In the genomic region with DNA sequence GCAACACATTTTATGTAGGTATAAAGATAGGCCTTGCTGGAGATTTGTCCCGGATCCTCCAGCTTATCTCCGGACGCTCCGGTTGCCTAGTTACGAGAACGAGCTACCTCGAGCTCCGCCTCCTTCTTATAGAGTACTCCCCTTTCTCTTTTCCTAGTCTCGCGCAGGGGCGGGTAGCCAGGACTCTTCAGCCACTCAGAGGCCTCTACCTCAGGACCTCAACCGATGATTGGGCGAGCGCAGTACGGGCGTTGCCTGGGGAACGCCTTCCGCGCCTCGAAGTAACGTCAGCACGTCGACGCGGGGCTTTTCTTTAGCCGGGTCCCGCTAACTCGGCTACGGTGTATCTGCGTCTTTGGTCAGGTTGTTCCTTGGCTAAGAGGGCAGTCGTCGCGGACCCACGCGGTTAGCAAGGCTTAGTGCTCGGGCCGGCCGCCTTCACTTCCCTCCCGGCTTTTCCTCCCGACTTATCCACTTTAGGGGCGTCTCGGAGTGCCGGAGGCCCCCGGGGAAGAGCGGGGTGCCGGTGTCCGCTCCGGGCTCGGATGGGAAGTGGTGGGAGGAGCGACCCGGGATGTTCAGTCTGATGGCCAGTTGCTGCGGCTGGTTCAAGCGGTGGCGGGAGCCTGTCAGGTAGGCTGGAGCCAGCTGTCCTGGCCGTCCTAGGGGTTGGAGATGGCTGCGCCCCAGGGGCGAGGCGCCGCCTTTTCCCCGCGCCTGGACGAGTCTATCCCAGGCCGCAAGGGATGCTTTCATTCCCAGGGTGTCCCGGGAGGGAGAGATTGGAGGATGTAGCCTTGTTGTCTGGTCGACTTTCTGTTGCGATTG, we compare ENCODE assay signal across 8 cellular contexts. TPM values are rescaled to one million over a fixed set of nuclear protein-coding genes. Genes with fewer than 3 reads are reported as not detected.
DNase-seq lines count a peak whose midpoint lies in the region; ATAC-seq, FAIRE-seq and TF ChIP-seq lines count a peak whose summit lies in the region.

ARL13B (plus strand) TSS at position 306 of the 828 bp plus-strand sequence; CDS start at position 575, 269 bp downstream.

- H3K27ac ChIP-seq in pancreas: peak within 1 kb of the TSS; percentile 75 to 80 (median 78)
- peak within 1 kb of the TSS; percentile 82 to 96 (median 91) for H3K27ac ChIP-seq in tibial nerve

- TF ChIP-seq POLR2A in tibial nerve (IDR thresholded peaks at IDR 0.05): peak; percentile 81 to 96

- H3K9me3 ChIP-seq in pancreas: no peaks in the 10 kb centered on the region
- H3K9me3 ChIP-seq in tibial nerve: no peaks in the 10 kb centered on the region

- DNase-seq in GM12864 (ENCODE audit: low read depth): peak; percentile 93
- peak; percentile 96 to 99 (median 98) for DNase-seq in NCI-H1417 (lab: John Stamatoyannopoulos, UW)
- peak; percentile 97 to 99 for DNase-seq in SW 1271 (lab: John Stamatoyannopoulos, UW)
- DNase-seq in activated naive CD8-positive, alpha-beta T cell treated with anti-CD3 and anti-CD28 coated beads, Interleukin-2, amount 50 U/mL, for 24 hours: peak; percentile 90
- peak; percentile 99 for DNase-seq in Right ventricle myocardium superior
- peak; percentile 90 to 98 (median 96) for DNase-seq in pancreas
- peak; percentile 94 to 97 for DNase-seq in tibial nerve (ENCODE audit: low spot score in 2 of 2)

- no peaks in the 10 kb centered on the region for H3K36me3 ChIP-seq in pancreas
- no peaks in the 10 kb centered on the region for H3K36me3 ChIP-seq in tibial nerve

- peak within 1 kb of the TSS; percentile 24 for H3K27ac Mint-ChIP-seq in activated naive CD8-positive, alpha-beta T cell treated with anti-CD3 and anti-CD28 coated beads, Interleukin-2, amount 50 U/mL, for 24 hours

- TF ChIP-seq EP300 in tibial nerve (IDR thresholded peaks at IDR 0.05): peak; percentile 44 to 97

- H3K36me3 Mint-ChIP-seq in activated naive CD8-positive, alpha-beta T cell treated with anti-CD3 and anti-CD28 coated beads, Interleukin-2, amount 50 U/mL, for 24 hours (ENCODE audit: low read depth): no peaks in the 10 kb centered on the region

- H3K27me3 Mint-ChIP-seq in activated naive CD8-positive, alpha-beta T cell treated with anti-CD3 and anti-CD28 coated beads, Interleukin-2, amount 50 U/mL, for 24 hours: no peaks in the 10 kb centered on the region

- peaks cover 20% of the 10 kb centered on the region for H3K4me1 Mint-ChIP-seq in activated naive CD8-positive, alpha-beta T cell treated with anti-CD3 and anti-CD28 coated beads, Interleukin-2, amount 50 U/mL, for 24 hours

- no peaks in the 10 kb centered on the region for H3K9me3 Mint-ChIP-seq in activated naive CD8-positive, alpha-beta T cell treated with anti-CD3 and anti-CD28 coated beads, Interleukin-2, amount 50 U/mL, for 24 hours

- H3K4me3 ChIP-seq in GM12864 (ENCODE audit: low read depth, low read length): peak within 1 kb of the TSS; percentile 80
- H3K4me3 ChIP-seq in pancreas: peak within 1 kb of the TSS; percentile 75 to 87 (median 85)
- H3K4me3 ChIP-seq in tibial nerve: peak within 1 kb of the TSS; percentile 64 to 95 (median 80)

- TF ChIP-seq CTCF in GM12864 (IDR thresholded peaks at IDR 0.05; ENCODE audit: low read depth, low read length, missing control alignments): no peak
- no peak for TF ChIP-seq CTCF in pancreas (IDR thresholded peaks at IDR 0.05)
- TF ChIP-seq CTCF in tibial nerve (IDR thresholded peaks at IDR 0.05): peak in 2 of 5 experiments; percentile 16 to 26

- 0 to 1% methylated on average over 66 of the region's 66 CpGs for WGBS in pancreas, 2 donors
- 0 to 1% methylated on average over 46 to 56 of the region's 66 CpGs for WGBS in tibial nerve, 2 donors

- peak within 1 kb of the TSS; percentile 85 for H3K4me3 Mint-ChIP-seq in activated naive CD8-positive, alpha-beta T cell treated with anti-CD3 and anti-CD28 coated beads, Interleukin-2, amount 50 U/mL, for 24 hours

- intact Hi-C loops in Right ventricle myocardium superior (cut with DNase I) (no loop called here), pancreas (cut with DNase I) (no loop called here)

- H3K27me3 ChIP-seq in pancreas: no peaks in the 10 kb centered on the region
- H3K27me3 ChIP-seq in tibial nerve: no peaks in the 10 kb centered on the region

- peaks cover 0 to 4% (median 0%) of the 10 kb centered on the region in 3 donors for H3K4me1 ChIP-seq in pancreas
- peaks cover 0 to 33% (median 5%) of the 10 kb centered on the region in 4 donors for H3K4me1 ChIP-seq in tibial nerve

- peak; percentile 98 for FAIRE-seq in pancreas (lab: Jason Lieb, UNC)

- peak; percentile 100 for ATAC-seq in HG02759 (IDR thresholded peaks at IDR 0.05; ENCODE audit: unreplicated experiment)
- peak; percentile 100 for ATAC-seq in activated naive CD8-positive, alpha-beta T cell treated with anti-CD3 and anti-CD28 coated beads, Interleukin-2, amount 50 U/mL, for 24 hours
- ATAC-seq in Right ventricle myocardium superior (ENCODE audit: poor library complexity): peak; percentile 100
- ATAC-seq in pancreas: peak; percentile 99 to 100 (median 100)

RNA-seq across cellular contexts. Expression of gene ARL13B, which starts in this region (rescaled TPM):
- 3.0 TPM for total RNA-seq in Right ventricle myocardium superior
- 1 to 10 TPM; 2.1 to 6.1 (median 3.5) TPM for total RNA-seq in pancreas
- 1 to 10 TPM; 1.9 to 3.4 TPM for polyA plus RNA-seq in pancreas
- total RNA-seq in tibial nerve: 10 to 100 TPM; 14.1 to 34.7 (median 24.6) TPM

Comparison
In these comparisons a context has a peak if more than half of its experiments do, and no peak if none do; other contexts are left out.
1. Peak in every context shown above with its lines: DNase-seq, ATAC-seq, H3K4me3 ChIP-seq and H3K27ac ChIP-seq.